In genomic region chr15:82074610-82075009, GRCh38 we compare ENCODE assay signal across 11 cellular contexts.
"Had no signal": no experiment of that assay in that cellular context is flagged by ENCODE, and none has a peak within 500 bp of the region (broad histone marks: within the 10 kb centered on the region; RNA-seq: fewer than 3 reads in every experiment).

No MANE protein-coding gene starts in this region.

- H3K4me1 ChIP-seq: HAP-1 had no signal

- FAIRE-seq: H1, H54 had no signal

- H3K9me3 ChIP-seq: HAP-1 had no signal

- H3K36me3 ChIP-seq: HAP-1 had no signal

- ATAC-seq: GM23338, HCT116 had no signal

- DNase-seq: GM23248, GOT3, H7, H9, HCEC 1CT, HFFc6 had no signal

- H3K4me3 ChIP-seq: GM23248, GM23338, HAP-1 had no signal

- H3K9ac ChIP-seq: GM23248 had no signal

- H3K4me2 ChIP-seq: GM23338 had no signal

- H2AFZ ChIP-seq: GM23248, GM23338 had no signal

- H3K27ac ChIP-seq: GM23248 had no signal
